2 cellular contexts compared by ENCODE assay signal in genomic region chr5:134614461-134615085, GRCh38.
A peak's percentile ranks its signal among the peaks of the same experiment; 100 is the strongest.
TF ChIP-seq lines count a peak whose summit lies in the region.

No MANE protein-coding gene starts in this region.

TF ChIP-seq in IMR-90, 13 proteins besides CTCF, POLR2A, EP300 and RAD21:
- TF ChIP-seq BHLHE40 (IDR thresholded peaks at IDR 0.05; ENCODE audit: low read depth, low read length) (no peak), ELK1 (IDR thresholded peaks at IDR 0.05; ENCODE audit: borderline replicate concordance, low read depth, low read length) (no peak), CEBPB (IDR thresholded peaks at IDR 0.05; ENCODE audit: low read depth, low read length) (peak; percentile 41; the same call in 1 of the 2 replicates), NFE2L2 (IDR thresholded peaks at IDR 0.05; ENCODE audit: low read depth, low read length) (no peak)

TF ChIP-seq in H1, 55 proteins besides CTCF, POLR2A, EP300 and RAD21:
- TF ChIP-seq EZH2 (IDR thresholded peaks at IDR 0.05; ENCODE audit: low read depth, low read length, severe bottlenecking) (no peak), GTF2F1 (IDR thresholded peaks at IDR 0.05; ENCODE audit: borderline replicate concordance, low read depth, low read length) (no peak), RFX5 (IDR thresholded peaks at IDR 0.05; ENCODE audit: borderline replicate concordance, low read depth, low read length) (no peak), RNF2 (IDR thresholded peaks at IDR 0.05; ENCODE audit: borderline replicate concordance, low read depth, low read length, missing control alignments, poor library complexity, severe bottlenecking) (no peak), CTBP2 (IDR thresholded peaks at IDR 0.05; ENCODE audit: borderline replicate concordance, insufficient read depth, insufficient read length, low read length) (no peak), SP2 (IDR thresholded peaks at IDR 0.05; ENCODE audit: low read length) (no peak), CEBPB (IDR thresholded peaks at IDR 0.05; ENCODE audit: low read depth, low read length) (no peak), HDAC6 (IDR thresholded peaks at IDR 0.05; ENCODE audit: low read depth, low read length) (no peak), HDAC2 (IDR thresholded peaks at IDR 0.05; ENCODE audit: borderline replicate concordance in 1 of 2, low read depth in 2 of 2, low read length in 2 of 2) (no peak), BCL11A (IDR thresholded peaks at IDR 0.05; ENCODE audit: low read depth in 2 of 2, low read length in 2 of 2) (no peak)
